Comparison of ENCODE assay signal across 8 cellular contexts in the genomic region with DNA sequence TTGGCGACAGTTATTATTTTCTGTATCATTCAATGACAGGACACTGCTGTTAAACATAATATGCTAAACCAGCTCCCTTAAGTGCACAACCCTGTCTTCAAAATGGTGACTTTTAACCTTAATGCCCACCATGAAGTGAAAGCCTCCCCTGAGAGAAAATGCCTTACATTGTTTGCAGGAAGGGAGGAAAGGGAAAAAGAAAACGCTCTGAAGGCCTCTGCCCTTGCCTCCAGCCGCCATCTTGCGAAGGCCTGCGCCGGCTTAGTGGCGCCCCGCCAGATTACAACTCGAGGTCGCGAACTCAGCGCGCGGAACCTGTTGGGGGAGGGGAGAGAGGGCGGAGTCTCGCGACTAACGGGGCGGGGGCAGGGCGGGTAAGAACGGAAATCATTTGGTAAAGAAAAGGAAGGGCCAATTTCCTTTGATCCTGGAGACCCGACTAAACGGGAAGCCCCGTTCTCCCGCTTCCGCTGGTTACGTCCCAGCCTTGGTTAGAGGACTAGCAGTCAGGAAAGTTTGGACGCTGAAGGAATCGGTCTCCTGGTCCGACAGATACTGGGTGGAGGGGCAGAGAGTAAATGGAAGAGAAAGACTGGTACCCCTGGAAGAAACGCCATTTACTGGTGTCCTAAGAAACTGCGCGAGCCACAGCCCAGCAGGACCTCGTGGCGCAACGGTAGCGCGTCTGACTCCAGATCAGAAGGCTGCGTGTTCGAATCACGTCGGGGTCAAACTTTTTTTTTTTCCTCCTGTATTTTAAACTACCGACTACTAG. TPM values are rescaled to one million over a fixed set of nuclear protein-coding genes. Genes with fewer than 3 reads are reported as not detected.
DNase-seq lines count a peak whose midpoint lies in the region; ATAC-seq, FAIRE-seq and TF ChIP-seq lines count a peak whose summit lies in the region.

No MANE protein-coding gene starts in this region.

- H3K36me3 Mint-ChIP-seq in progenitor cell of endocrine pancreas (ENCODE audit: insufficient read depth): peaks cover 3% of the 10 kb centered on the region

- peak overlapping the region; percentile 89 for H3K4me3 Mint-ChIP-seq in progenitor cell of endocrine pancreas (ENCODE audit: low read depth)

- no peak for TF ChIP-seq CTCF in progenitor cell of endocrine pancreas (IDR thresholded peaks at IDR 0.05; ENCODE audit: unreplicated experiment)

- H3K27ac Mint-ChIP-seq in progenitor cell of endocrine pancreas: peak overlapping the region; percentile 99

- FAIRE-seq in GM12892 (lab: Jason Lieb, UNC): peak; percentile 89

- DNase-seq in GM12892 (ENCODE audit: insufficient read length): peak; percentile 61
- peak; percentile 85 for DNase-seq in NCI-H1436 treated with DMSO at 0.1 percent for 48 hours (lab: John Stamatoyannopoulos, UW)
- peak; percentile 92 for DNase-seq in T follicular helper cell (ENCODE audit: low read depth)
- DNase-seq in amniotic epithelial cell (ENCODE audit: low read depth): peak; percentile 90
- DNase-seq in left cardiac atrium: peak; percentile 96
- DNase-seq in progenitor cell of endocrine pancreas (ENCODE audit: low spot score, unreplicated experiment): peak; percentile 86
- DNase-seq in ureter (ENCODE audit: low spot score): peak; percentile 95

- no peaks in the 10 kb centered on the region for H3K27me3 Mint-ChIP-seq in progenitor cell of endocrine pancreas

- intact Hi-C loops in left cardiac atrium (cut with DNase I): loop anchor here in 1 of 2 donors (1.0 kb wide), 1 partner anchor 12 kb away; the partner anchor contains the start of gene TMPO

- no peaks in the 10 kb centered on the region for H3K9me3 Mint-ChIP-seq in progenitor cell of endocrine pancreas (ENCODE audit: low read depth)

- peaks cover 10% of the 10 kb centered on the region for H3K4me1 Mint-ChIP-seq in progenitor cell of endocrine pancreas (ENCODE audit: low read depth)

- ATAC-seq in HG02840 (IDR thresholded peaks at IDR 0.05; ENCODE audit: low FRiP score, unreplicated experiment) (peak; percentile 76), left cardiac atrium (peak; percentile 92 to 94)

- TF ChIP-seq POLR2A in GM12892 (IDR thresholded peaks at IDR 0.05; ENCODE audit: low read depth, low read length): peak; percentile 67; the same call in 1 of the 2 replicates

RNA-seq across cellular contexts. Expression of gene TMPO, which starts 11.6 kb away (rescaled TPM):
- polyA plus RNA-seq in GM12892 (2012; ENCODE audit: missing spikeins): 124 TPM
- total RNA-seq in left cardiac atrium: 10 to 100 TPM; 16.8 to 23.1 TPM
- total RNA-seq in progenitor cell of endocrine pancreas: 191 and 203 TPM in 2 replicates
- total RNA-seq in ureter: 42.0 TPM

Comparison
In these comparisons a context has a peak if more than half of its experiments do, and no peak if none do; other contexts are left out.
1. Peak in every context shown above with its lines: DNase-seq and ATAC-seq.